Comparison of ENCODE assay signal across 8 cellular contexts in genomic region chr17:75288359-75288758, GRCh38. TPM values are rescaled to one million over a fixed set of nuclear protein-coding genes. Genes with fewer than 3 reads are reported as not detected.
DNase-seq lines count a peak whose midpoint lies in the region; ATAC-seq, FAIRE-seq and TF ChIP-seq lines count a peak whose summit lies in the region.

No MANE protein-coding gene starts in this region.

- no peak for TF ChIP-seq POLR2A in GM12892 (IDR thresholded peaks at IDR 0.05; ENCODE audit: low read depth, low read length)

- H3K27ac Mint-ChIP-seq in activated T-cell treated with anti-CD3 and anti-CD28 coated beads, Interleukin-2, amount 50 U/mL, for 72 hours = peak overlapping the region; percentile 87

- no peaks in the 10 kb centered on the region for H3K9me3 Mint-ChIP-seq in activated T-cell treated with anti-CD3 and anti-CD28 coated beads, Interleukin-2, amount 50 U/mL, for 72 hours

- H3K27me3 Mint-ChIP-seq in activated T-cell treated with anti-CD3 and anti-CD28 coated beads, Interleukin-2, amount 50 U/mL, for 72 hours (ENCODE audit: low read depth) = no peaks in the 10 kb centered on the region

- peaks cover 7% of the 10 kb centered on the region for H3K36me3 ChIP-seq in adipocyte (ENCODE audit: control insufficient read depth, insufficient read depth, low read length, severe bottlenecking)
- H3K36me3 ChIP-seq in liver (ENCODE audit: control insufficient read depth in 4 of 4, insufficient read depth in 3 of 4, low read depth in 1 of 4, low read length in 3 of 4) = peaks cover 0 to 6% (median 0%) of the 10 kb centered on the region in 4 donors
- H3K36me3 ChIP-seq in thymus (ENCODE audit: control insufficient read depth, insufficient read depth) = peaks cover 24% of the 10 kb centered on the region

- H3K9ac ChIP-seq in adipocyte (ENCODE audit: low read length) = peak overlapping the region; percentile 94
- peak overlapping the region in 1 of 2 donors; percentile 57 for H3K9ac ChIP-seq in liver (ENCODE audit: low read depth in 1 of 2, low read length in 2 of 2)

- H3K4me1 Mint-ChIP-seq in activated T-cell treated with anti-CD3 and anti-CD28 coated beads, Interleukin-2, amount 50 U/mL, for 72 hours (ENCODE audit: low read depth) = peaks cover 42% of the 10 kb centered on the region

- WGBS in liver = 20% methylated on average over 2 of the region's 2 CpGs
- WGBS in thymus = 13% methylated on average over 2 of the region's 2 CpGs

- DNase-seq in activated T-cell treated with anti-CD3 and anti-CD28 coated beads, Interleukin-2, amount 50 U/mL, for 72 hours = no peak
- DNase-seq in activated T-cell treated with anti-CD3 and anti-CD28 coated beads, Interleukin-2, amount 50 U/mL, for 1 hour = no peak
- DNase-seq in adipocyte (ENCODE audit: low read depth) = no peak
- DNase-seq in GM12892 (ENCODE audit: insufficient read length) = no peak
- DNase-seq in activated CD4-positive, CD25-positive, alpha-beta regulatory T cell (lab: John Stamatoyannopoulos, UW) = no peak

- no peak for ATAC-seq in activated T-cell treated with anti-CD3 and anti-CD28 coated beads, Interleukin-2, amount 50 U/mL, for 72 hours (replicated peaks in 1 of 2)
- ATAC-seq in HG03354 (IDR thresholded peaks at IDR 0.05; ENCODE audit: poor library complexity, severe bottlenecking, unreplicated experiment) = no peak

- no peak for FAIRE-seq in GM12892 (lab: Jason Lieb, UNC)

- TF ChIP-seq RAD21 in liver (IDR thresholded peaks at IDR 0.05) = no peak

- peak overlapping the region; percentile 75 to 87 for H3K27ac ChIP-seq in liver (ENCODE audit: low read depth in 1 of 2, low read length in 2 of 2)
- no peak overlapping the region for H3K27ac ChIP-seq in thymus (ENCODE audit: low read depth)

- H3K4me3 ChIP-seq in adipocyte (ENCODE audit: low read length) (peak overlapping the region; percentile 95), liver (ENCODE audit: low read depth in 1 of 3, low read length in 3 of 3) (peak overlapping the region; percentile 58 to 92 (median 91)), thymus (ENCODE audit: low read length) (peak overlapping the region; percentile 79)

- H3K36me3 Mint-ChIP-seq in activated T-cell treated with anti-CD3 and anti-CD28 coated beads, Interleukin-2, amount 50 U/mL, for 72 hours (ENCODE audit: insufficient read depth in 2 of 2) = peaks cover 4 to 11% of the 10 kb centered on the region in 2 donors

- no peaks in the 10 kb centered on the region for H3K4me1 ChIP-seq in adipocyte (ENCODE audit: control insufficient read depth, insufficient read depth, low read length)
- peaks cover 0 to 10% (median 7%) of the 10 kb centered on the region in 4 donors for H3K4me1 ChIP-seq in liver (ENCODE audit: control insufficient read depth in 4 of 4, insufficient read depth in 4 of 4, low read length in 3 of 4)
- H3K4me1 ChIP-seq in thymus (ENCODE audit: control insufficient read depth, insufficient read depth, low read length) = peaks cover 5% of the 10 kb centered on the region

- no peak for TF ChIP-seq CTCF in liver (IDR thresholded peaks at IDR 0.05; ENCODE audit: low read depth, low read length, missing input control)

- H3K27me3 ChIP-seq in adipocyte (replicated peaks; ENCODE audit: control insufficient read depth, insufficient read depth, low read length) (no peaks in the 10 kb centered on the region), liver (ENCODE audit: control insufficient read depth in 4 of 4, insufficient read depth in 4 of 4, low read length in 3 of 4) (no peaks in the 10 kb centered on the region), thymus (ENCODE audit: control insufficient read depth, insufficient read depth) (no peaks in the 10 kb centered on the region)

- peak overlapping the region; percentile 98 to 99 for H3K4me3 Mint-ChIP-seq in activated T-cell treated with anti-CD3 and anti-CD28 coated beads, Interleukin-2, amount 50 U/mL, for 72 hours

- H3K9me3 ChIP-seq in adipocyte (ENCODE audit: control insufficient read depth, low read length) = no peaks in the 10 kb centered on the region
- no peaks in the 10 kb centered on the region for H3K9me3 ChIP-seq in liver (ENCODE audit: control insufficient read depth in 4 of 4, low read length in 3 of 4)
- H3K9me3 ChIP-seq in thymus (ENCODE audit: control insufficient read depth) = no peaks in the 10 kb centered on the region

TF ChIP-seq in liver, 16 proteins besides CTCF, POLR2A, EP300 and RAD21:
- TF ChIP-seq NR2F2 (IDR thresholded peaks at IDR 0.05) = no peak
- TF ChIP-seq TAF1 (conservative IDR thresholded peaks at IDR 0.05) = no peak
- no peak for TF ChIP-seq HNF4G (IDR thresholded peaks at IDR 0.05)
- no peak for TF ChIP-seq GABPA (IDR thresholded peaks at IDR 0.05 in 1 of 2, conservative IDR thresholded peaks at IDR 0.05 in 1 of 2)
- TF ChIP-seq, protein P1, sequence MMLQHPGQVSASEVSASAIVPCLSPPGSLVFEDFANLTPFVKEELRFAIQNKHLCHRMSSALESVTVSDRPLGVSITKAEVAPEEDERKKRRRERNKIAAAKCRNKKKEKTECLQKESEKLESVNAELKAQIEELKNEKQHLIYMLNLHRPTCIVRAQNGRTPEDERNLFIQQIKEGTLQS (IDR thresholded peaks at IDR 0.05) = no peak
- TF ChIP-seq, protein P2, sequence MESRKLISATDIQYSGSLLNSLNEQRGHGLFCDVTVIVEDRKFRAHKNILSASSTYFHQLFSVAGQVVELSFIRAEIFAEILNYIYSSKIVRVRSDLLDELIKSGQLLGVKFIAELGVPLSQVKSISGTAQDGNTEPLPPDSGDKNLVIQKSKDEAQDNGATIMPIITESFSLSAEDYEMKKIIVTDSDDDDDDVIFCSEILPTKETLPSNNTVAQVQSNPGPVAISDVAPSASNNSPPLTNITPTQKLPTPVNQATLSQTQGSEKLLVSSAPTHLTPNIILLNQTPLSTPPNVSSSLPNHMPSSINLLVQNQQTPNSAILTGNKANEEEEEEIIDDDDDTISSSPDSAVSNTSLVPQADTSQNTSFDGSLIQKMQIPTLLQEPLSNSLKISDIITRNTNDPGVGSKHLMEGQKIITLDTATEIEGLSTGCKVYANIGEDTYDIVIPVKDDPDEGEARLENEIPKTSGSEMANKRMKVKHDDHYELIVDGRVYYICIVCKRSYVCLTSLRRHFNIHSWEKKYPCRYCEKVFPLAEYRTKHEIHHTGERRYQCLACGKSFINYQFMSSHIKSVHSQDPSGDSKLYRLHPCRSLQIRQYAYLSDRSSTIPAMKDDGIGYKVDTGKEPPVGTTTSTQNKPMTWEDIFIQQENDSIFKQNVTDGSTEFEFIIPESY (IDR thresholded peaks at IDR 0.05) = no peak
- TF ChIP-seq HNF4A (conservative IDR thresholded peaks at IDR 0.05) = no peak
- no peak for TF ChIP-seq SP1 (IDR thresholded peaks at IDR 0.05)
- no peak for TF ChIP-seq FOXA2 (IDR thresholded peaks at IDR 0.05)

RNA-seq across cellular contexts. Expression of gene SLC25A19, which starts 0.9 kb away (rescaled TPM):
- total RNA-seq in activated T-cell treated with anti-CD3 and anti-CD28 coated beads, Interleukin-2, amount 50 U/mL, for 72 hours = 10 to 100 TPM; 39.9 to 59.3 TPM
- total RNA-seq in liver = 1 to 10 TPM; 8.0 to 9.5 TPM
- polyA plus RNA-seq in liver = 1 to 10 TPM; 4.7 to 5.2 TPM
- polyA plus RNA-seq in thymus = 18.3 TPM
- polyA plus RNA-seq in GM12892 (2012; ENCODE audit: missing spikeins) = 56.3 TPM

RNA-seq across cellular contexts. Expression of gene MIF4GD, which starts 17.3 kb away (rescaled TPM):
- 10 to 100 TPM; 63.1 to 67.9 TPM for total RNA-seq in activated T-cell treated with anti-CD3 and anti-CD28 coated beads, Interleukin-2, amount 50 U/mL, for 72 hours
- 1 to 10 TPM; 6.2 to 8.6 TPM for total RNA-seq in liver
- polyA plus RNA-seq in liver (10 to 100 TPM; 10.8 to 13.6 TPM), thymus (37.3 TPM)
- 33.3 TPM for polyA plus RNA-seq in GM12892 (2012; ENCODE audit: missing spikeins)

RNA-seq across cellular contexts. Expression of gene MRPS7, which starts 26.7 kb away (rescaled TPM):
- 10 to 100 TPM; 42.8 to 43.0 TPM for total RNA-seq in activated T-cell treated with anti-CD3 and anti-CD28 coated beads, Interleukin-2, amount 50 U/mL, for 72 hours
- 10 to 100 TPM; 24.1 to 33.0 TPM for total RNA-seq in liver
- polyA plus RNA-seq in liver = 10 to 100 TPM; 45.8 to 58.9 TPM
- polyA plus RNA-seq in thymus = 39.1 TPM
- polyA plus RNA-seq in GM12892 (2012; ENCODE audit: missing spikeins) = 77.8 TPM

RNA-seq across cellular contexts. Expression of gene GGA3, which starts 27.0 kb away (rescaled TPM):
- 10 to 100 TPM; 77.1 to 80.9 TPM for total RNA-seq in activated T-cell treated with anti-CD3 and anti-CD28 coated beads, Interleukin-2, amount 50 U/mL, for 72 hours
- total RNA-seq in liver = 10 to 100 TPM in 1 of 2 donors, 1 to 10 TPM in 1; 8.8 to 17.3 TPM
- polyA plus RNA-seq in liver (1 to 10 TPM; 4.6 to 9.5 TPM), thymus (33.3 TPM)
- polyA plus RNA-seq in GM12892 (2012; ENCODE audit: missing spikeins) = 48.1 TPM

Comparison
In these comparisons a context has a peak if more than half of its experiments do, and no peak if none do; other contexts are left out.
1. RNA of gene MIF4GD, which starts 17.3 kb away (total RNA-seq): 63.1 to 67.9 TPM in activated T-cell treated with anti-CD3 and anti-CD28 coated beads, Interleukin-2, amount 50 U/mL, for 72 hours; 6.2 to 8.6 TPM in liver; every median in the first group is over 4 times any median in the second.
2. Peak in every context shown above with its lines, with median percentiles within 50 percentile points of each other: H3K4me3 ChIP-seq.